15 cellular contexts compared by ENCODE assay signal in the genomic region with DNA sequence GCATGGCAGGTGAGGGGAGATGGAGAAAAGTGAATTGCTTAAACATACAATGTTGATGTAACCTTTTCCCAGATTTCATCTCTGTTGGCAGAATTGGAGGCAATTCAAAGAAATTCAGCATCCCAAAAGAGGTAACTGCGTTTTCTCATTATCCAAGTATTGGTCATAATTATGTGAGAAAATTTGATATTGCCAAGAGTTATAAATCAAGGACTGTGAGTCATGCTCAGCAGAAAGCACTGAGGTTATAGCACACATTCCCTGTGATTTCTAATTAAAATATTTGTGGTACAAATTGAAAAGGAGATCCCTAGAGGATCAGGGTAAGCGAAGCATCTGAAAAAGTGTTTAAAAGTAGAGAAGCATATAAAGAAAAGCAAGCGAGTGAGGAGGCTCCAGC. TPM values are rescaled to one million over a fixed set of nuclear protein-coding genes. Genes with fewer than 3 reads are reported as not detected.
DNase-seq lines count a peak whose midpoint lies in the region; ATAC-seq and TF ChIP-seq lines count a peak whose summit lies in the region.
"Had no signal": no experiment of that assay in that cellular context is flagged by ENCODE, and none has a peak within 500 bp of the region (broad histone marks: within the 10 kb centered on the region; RNA-seq: fewer than 3 reads in every experiment).

No MANE protein-coding gene starts in this region.

- TF ChIP-seq CTCF in omental fat pad (IDR thresholded peaks at IDR 0.05) (no peak), Peyer's patch (IDR thresholded peaks at IDR 0.05) (no peak)

- H3K4me1 ChIP-seq in Peyer's patch: peaks cover 0 to 12% (median 0%) of the 10 kb centered on the region in 4 donors

- DNase-seq in NCI-H446 treated with DMSO at 0.1 percent for 48 hours (lab: John Stamatoyannopoulos, UW): peak; percentile 25
- DNase-seq in NCI-H446 (lab: John Stamatoyannopoulos, UW): no peak
- DNase-seq in astrocyte of the hippocampus (ENCODE audit: low read depth, low spot score): peak; percentile 82
- no peak for DNase-seq in omental fat pad (ENCODE audit: low spot score)
- DNase-seq in OCI-M2 (lab: John Stamatoyannopoulos, UW; ENCODE audit: unreplicated experiment): no peak
- no peak for DNase-seq in Peyer's patch
- DNase-seq in SHP77 treated with DMSO at 0.1 percent for 48 hours (lab: John Stamatoyannopoulos, UW): no peak
- DNase-seq: activated B cell treated with CpG ODN at 0.5 μM for 24 hours; activated gamma-delta T cell treated with Interleukin-2 at 50 U/mL for 16 hours; left ventricle myocardium inferior; naive thymus-derived CD4-positive, alpha-beta T cell had no signal

- ATAC-seq in omental fat pad (ENCODE audit: low FRiP score) (peak; percentile 68), GM18511 (IDR thresholded peaks at IDR 0.05; ENCODE audit: unreplicated experiment) (no peak)
- ATAC-seq: naive thymus-derived CD4-positive, alpha-beta T cell had no signal

- no peaks in the 10 kb centered on the region for H3K27me3 ChIP-seq in Peyer's patch
- H3K27me3 ChIP-seq: cardiac muscle cell, suprapubic skin had no signal

- peaks cover 0 to 50% (median 0%) of the 10 kb centered on the region in 3 donors for H3K36me3 ChIP-seq in Peyer's patch
- H3K36me3 ChIP-seq: cardiac muscle cell had no signal

- H3K27ac ChIP-seq in Peyer's patch: no peak overlapping the region
- H3K27ac ChIP-seq: 22Rv1, cardiac muscle cell, left ventricle myocardium inferior, suprapubic skin had no signal

- no peak overlapping the region for H3K4me3 ChIP-seq in Peyer's patch
- H3K4me3 ChIP-seq: cardiac muscle cell, left ventricle myocardium inferior, suprapubic skin had no signal

- no peaks in the 10 kb centered on the region for H3K9me3 ChIP-seq in Peyer's patch
- H3K9me3 ChIP-seq: left ventricle myocardium inferior, suprapubic skin had no signal

- no peak for TF ChIP-seq POLR2A in Peyer's patch (IDR thresholded peaks at IDR 0.05)

RNA-seq across cellular contexts. Expression of a gene that starts 26.3 kb away (rescaled TPM):
- total RNA-seq in omental fat pad: 1 to 10 TPM in 2 of 4 donors, under 1 TPM in 2; 0.60 to 2.0 (median 0.87) TPM
- total RNA-seq in Peyer's patch: 10 to 100 TPM in 1 of 4 donors, 1 to 10 TPM in 3; 1.8 to 28.9 (median 4.4) TPM

RNA-seq across cellular contexts. Expression of a gene that starts 35.1 kb away (rescaled TPM):
- 10 to 100 TPM in 3 of 4 donors, 1 to 10 TPM in 1; 9.0 to 16.9 (median 13.8) TPM for total RNA-seq in omental fat pad
- total RNA-seq in Peyer's patch: 10 to 100 TPM; 12.1 to 59.4 (median 28.5) TPM

Comparison
In these comparisons a context has a peak if more than half of its experiments do, and no peak if none do; other contexts are left out.
1. DNase-seq: peak in NCI-H446 treated with DMSO at 0.1 percent for 48 hours (single experiment) and astrocyte of the hippocampus (single experiment); none in NCI-H446 (0 of 2), omental fat pad (single experiment), OCI-M2 (single experiment), Peyer's patch (0 of 3) and SHP77 treated with DMSO at 0.1 percent for 48 hours (single experiment).